8 cellular contexts compared by ENCODE assay signal in genomic region chr1:110196917-110197782, GRCh38. TPM values are rescaled to one million over a fixed set of nuclear protein-coding genes. Genes with fewer than 3 reads are reported as not detected.
DNase-seq lines count a peak whose midpoint lies in the region; ATAC-seq and TF ChIP-seq lines count a peak whose summit lies in the region.

No MANE protein-coding gene starts in this region.

- no peaks in the 10 kb centered on the region for H3K36me3 ChIP-seq in effector memory CD4-positive, alpha-beta T cell (ENCODE audit: control insufficient read depth, insufficient read depth, low read length)
- H3K36me3 ChIP-seq in upper lobe of right lung = no peaks in the 10 kb centered on the region

- TF ChIP-seq CTCF in GM12801 (IDR thresholded peaks at IDR 0.05; ENCODE audit: extremely low read depth, insufficient read length) = peak; percentile 32
- TF ChIP-seq CTCF in upper lobe of right lung (IDR thresholded peaks at IDR 0.05) = peak; percentile 76

- POLR2A ChIA-PET in activated CD4-positive, alpha-beta T cell treated with anti-CD3 and anti-CD28 coated beads for 36 hours (lab: Charles Lee) = interaction anchor here (1.1 kb wide), 1 partner anchor 142 kb away, joined by 3 read pairs; the partner anchor contains the start of gene RBM15

- no peaks in the 10 kb centered on the region for H3K27me3 ChIP-seq in effector memory CD4-positive, alpha-beta T cell (replicated peaks; ENCODE audit: control insufficient read depth, insufficient read depth, low read length, poor library complexity, severe bottlenecking)
- no peaks in the 10 kb centered on the region for H3K27me3 ChIP-seq in upper lobe of right lung

- no peak overlapping the region for H3K27ac ChIP-seq in effector memory CD4-positive, alpha-beta T cell (ENCODE audit: insufficient read depth, low read length, poor library complexity, severe bottlenecking)
- H3K27ac ChIP-seq in upper lobe of right lung = no peak overlapping the region

- H3K36me3 Mint-ChIP-seq in activated CD4-positive, alpha-beta T cell treated with anti-CD3 and anti-CD28 coated beads for 36 hours (ENCODE audit: low read depth) = no peaks in the 10 kb centered on the region
- no peaks in the 10 kb centered on the region for H3K36me3 Mint-ChIP-seq in naive B cell

- H3K4me1 Mint-ChIP-seq in activated CD4-positive, alpha-beta T cell treated with anti-CD3 and anti-CD28 coated beads for 36 hours = no peaks in the 10 kb centered on the region
- H3K4me1 Mint-ChIP-seq in naive B cell = peaks cover 0 to 4% (median 0%) of the 10 kb centered on the region in 3 donors

- H3K4me3 ChIP-seq in effector memory CD4-positive, alpha-beta T cell (ENCODE audit: insufficient read depth, low read depth, low read length, poor library complexity, severe bottlenecking) = no peak overlapping the region
- H3K4me3 ChIP-seq in upper lobe of right lung = no peak overlapping the region

- intact Hi-C loops in activated CD4-positive, alpha-beta T cell treated with anti-CD3 and anti-CD28 coated beads for 36 hours (cut with DNase I, micrococcal nuclease) = loop anchor here (1.0 kb wide), 2 partner anchors 263 to 299 kb away; no protein-coding TSS in a partner anchor
- intact Hi-C loops in upper lobe of right lung (cut with DNase I) = no loop called here

- ATAC-seq in HG02885 (IDR thresholded peaks at IDR 0.05; ENCODE audit: poor library complexity, unreplicated experiment) = peak; percentile 70
- peak; percentile 97 for ATAC-seq in activated CD4-positive, alpha-beta T cell treated with anti-CD3 and anti-CD28 coated beads for 36 hours
- peak; percentile 90 to 95 for ATAC-seq in naive B cell (ENCODE audit: low read depth in 2 of 2)
- ATAC-seq in upper lobe of right lung = peak; percentile 69
- no peak for ATAC-seq in HG03432 (IDR thresholded peaks at IDR 0.05; ENCODE audit: unreplicated experiment)

- H3K4me3 Mint-ChIP-seq in activated CD4-positive, alpha-beta T cell treated with anti-CD3 and anti-CD28 coated beads for 36 hours = no peak overlapping the region
- H3K4me3 Mint-ChIP-seq in naive B cell = no peak overlapping the region

- CTCF ChIA-PET in activated CD4-positive, alpha-beta T cell treated with anti-CD3 and anti-CD28 coated beads for 36 hours (lab: Charles Lee) = interaction anchor here (0.6 to 3.3 kb wide), 32 partner anchors 8 to 586 kb away, joined by 3 to 35 read pairs (median 4); partner anchors contain the start of genes KCNC4 and RBM15

- H3K27me3 Mint-ChIP-seq in activated CD4-positive, alpha-beta T cell treated with anti-CD3 and anti-CD28 coated beads for 36 hours = no peaks in the 10 kb centered on the region
- peaks cover 0 to 5% (median 0%) of the 10 kb centered on the region in 3 donors for H3K27me3 Mint-ChIP-seq in naive B cell

- no peaks in the 10 kb centered on the region for H3K4me1 ChIP-seq in effector memory CD4-positive, alpha-beta T cell (ENCODE audit: control insufficient read depth, insufficient read depth, low read length, poor library complexity, severe bottlenecking)
- H3K4me1 ChIP-seq in upper lobe of right lung = no peaks in the 10 kb centered on the region

- no peak overlapping the region for H3K27ac Mint-ChIP-seq in activated CD4-positive, alpha-beta T cell treated with anti-CD3 and anti-CD28 coated beads for 36 hours
- peak overlapping the region in 3 of 6 donors; percentile 0 to 30 (median 12) for H3K27ac Mint-ChIP-seq in naive B cell

- DNase-seq in NCI-H345 treated with DMSO at 0.1 percent for 48 hours (lab: John Stamatoyannopoulos, UW; ENCODE audit: unreplicated experiment) = peak; percentile 79
- DNase-seq in activated CD4-positive, alpha-beta T cell treated with anti-CD3 and anti-CD28 coated beads for 36 hours = peak; percentile 77
- peak; percentile 14 to 37 (median 15) for DNase-seq in effector memory CD4-positive, alpha-beta T cell
- peak; percentile 60 for DNase-seq in naive B cell
- no peak for DNase-seq in upper lobe of right lung

- H3K9me3 ChIP-seq in effector memory CD4-positive, alpha-beta T cell (ENCODE audit: control insufficient read depth, low read length) = no peaks in the 10 kb centered on the region
- no peaks in the 10 kb centered on the region for H3K9me3 ChIP-seq in upper lobe of right lung

- H3K9me3 Mint-ChIP-seq in activated CD4-positive, alpha-beta T cell treated with anti-CD3 and anti-CD28 coated beads for 36 hours (ENCODE audit: low read depth) = no peaks in the 10 kb centered on the region
- no peaks in the 10 kb centered on the region for H3K9me3 Mint-ChIP-seq in naive B cell

RNA-seq across cellular contexts. Expression of gene KCNC4, which starts 13.0 kb away (rescaled TPM):
- total RNA-seq in activated CD4-positive, alpha-beta T cell treated with anti-CD3 and anti-CD28 coated beads for 36 hours = 10 to 100 TPM; 13.9 to 14.3 TPM
- 1 to 10 TPM; 1.1 to 2.4 (median 1.3) TPM for polyA plus RNA-seq in naive B cell (ENCODE audit: low read depth in 6 of 6)
- 11.1 TPM for total RNA-seq in upper lobe of right lung

RNA-seq across cellular contexts. Expression of gene SLC6A17, which starts 46.9 kb away (rescaled TPM):
- under 1 TPM; 0.07 TPM for total RNA-seq in activated CD4-positive, alpha-beta T cell treated with anti-CD3 and anti-CD28 coated beads for 36 hours
- not detected for polyA plus RNA-seq in naive B cell (ENCODE audit: low read depth in 6 of 6)
- 0.06 TPM for total RNA-seq in upper lobe of right lung
